Comparison of ENCODE assay signal across 8 cellular contexts in the genomic region with DNA sequence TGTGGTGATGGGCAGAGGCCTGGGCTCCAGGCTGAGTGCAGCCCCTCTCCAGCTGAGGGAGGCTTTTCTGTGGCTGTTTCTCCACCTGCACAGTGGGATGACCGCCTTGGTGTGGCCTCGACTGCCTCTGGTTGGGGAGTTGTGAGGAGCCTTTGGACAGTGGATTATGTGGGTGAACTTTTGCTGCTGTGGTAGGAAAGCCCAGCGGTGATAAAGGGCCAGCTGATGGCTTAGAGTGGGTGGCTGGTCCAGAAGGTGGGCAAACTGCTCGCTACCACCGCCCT. TPM values are rescaled to one million over a fixed set of nuclear protein-coding genes. Genes with fewer than 3 reads are reported as not detected.
A peak's percentile ranks its signal among the peaks of the same experiment; 100 is the strongest.
DNase-seq lines count a peak whose midpoint lies in the region; ATAC-seq, FAIRE-seq and TF ChIP-seq lines count a peak whose summit lies in the region.

No MANE protein-coding gene starts in this region.

- POLR2A ChIA-PET in activated CD4-positive, alpha-beta T cell treated with anti-CD3 and anti-CD28 coated beads for 36 hours (lab: Charles Lee): interaction anchor here (1.0 to 2.2 kb wide), 7 partner anchors 14 to 100 kb away, joined by 3 to 13 read pairs (median 9); partner anchors contain the start of genes DNAJC4, FERMT3, FKBP2 and PRDX5
- POLR2A ChIA-PET in activated naive CD8-positive, alpha-beta T cell treated with anti-CD3 and anti-CD28 coated beads, Interleukin-2, amount 10 ng/mL, durations not matched to agents 7 days and 5 days (lab: Charles Lee): interaction anchor here (0.6 to 5.2 kb wide), 14 partner anchors 14 to 118 kb away, joined by 4 to 76 read pairs (median 14); partner anchors contain the start of genes BAD, FERMT3, FKBP2 and GPR137

- peaks cover 19% of the 10 kb centered on the region for H3K79me2 ChIP-seq in keratinocyte (ENCODE audit: control insufficient read depth, insufficient read depth, low read length)

- peaks cover 20% of the 10 kb centered on the region for H3K27me3 ChIP-seq in keratinocyte (ENCODE audit: control insufficient read depth, extremely low read depth, insufficient read depth, low read length)

- peaks cover 13% of the 10 kb centered on the region for H3K36me3 Mint-ChIP-seq in activated CD4-positive, alpha-beta T cell treated with anti-CD3 and anti-CD28 coated beads for 36 hours (ENCODE audit: low read depth)
- peaks cover 4% of the 10 kb centered on the region for H3K36me3 Mint-ChIP-seq in activated naive CD8-positive, alpha-beta T cell treated with anti-CD3 and anti-CD28 coated beads, Interleukin-2, amount 10 ng/mL, durations not matched to agents 7 days and 5 days

- H3K27me3 Mint-ChIP-seq in activated CD4-positive, alpha-beta T cell treated with anti-CD3 and anti-CD28 coated beads for 36 hours: peaks cover 18% of the 10 kb centered on the region
- peaks cover 27% of the 10 kb centered on the region for H3K27me3 Mint-ChIP-seq in activated naive CD8-positive, alpha-beta T cell treated with anti-CD3 and anti-CD28 coated beads, Interleukin-2, amount 10 ng/mL, durations not matched to agents 7 days and 5 days

- H3K4me1 ChIP-seq in keratinocyte (ENCODE audit: control insufficient read depth, extremely low read depth, insufficient read depth, low read length): peaks cover 31% of the 10 kb centered on the region

- dilution Hi-C loops in keratinocyte (cut with MboI; ENCODE audit: extremely low pct_ligation_motif_present, low sequenced_read_pairs): no loop called here

- CTCF ChIA-PET in activated CD4-positive, alpha-beta T cell treated with anti-CD3 and anti-CD28 coated beads for 36 hours (lab: Charles Lee): interaction anchor here (0.5 to 5.4 kb wide), 24 partner anchors 9 to 475 kb away, joined by 3 to 111 read pairs (median 5); partner anchors contain the start of genes BAD, FERMT3, FKBP2 and GPR137

- peaks cover 32% of the 10 kb centered on the region for H3K4me1 Mint-ChIP-seq in activated CD4-positive, alpha-beta T cell treated with anti-CD3 and anti-CD28 coated beads for 36 hours
- H3K4me1 Mint-ChIP-seq in activated naive CD8-positive, alpha-beta T cell treated with anti-CD3 and anti-CD28 coated beads, Interleukin-2, amount 10 ng/mL, durations not matched to agents 7 days and 5 days: peaks cover 25% of the 10 kb centered on the region

- H3K9me1 ChIP-seq in keratinocyte (ENCODE audit: control insufficient read depth, extremely low read depth, insufficient read depth, low read length): no peaks in the 10 kb centered on the region

- H3K9me3 Mint-ChIP-seq in activated CD4-positive, alpha-beta T cell treated with anti-CD3 and anti-CD28 coated beads for 36 hours (ENCODE audit: low read depth): no peaks in the 10 kb centered on the region
- H3K9me3 Mint-ChIP-seq in activated naive CD8-positive, alpha-beta T cell treated with anti-CD3 and anti-CD28 coated beads, Interleukin-2, amount 10 ng/mL, durations not matched to agents 7 days and 5 days: no peaks in the 10 kb centered on the region

- H4K20me1 ChIP-seq in keratinocyte (ENCODE audit: control insufficient read depth, extremely low read depth, insufficient read depth, low read length): no peaks in the 10 kb centered on the region

- no peak overlapping the region for H2AFZ ChIP-seq in keratinocyte (ENCODE audit: control insufficient read depth, low read length)

- no peak overlapping the region for H3K27ac ChIP-seq in keratinocyte (ENCODE audit: control insufficient read depth, insufficient read depth, low read length)
- H3K27ac ChIP-seq in substantia nigra (ENCODE audit: low read depth, low read length, poor library complexity, severe bottlenecking): peak overlapping the region; percentile 84

- intact Hi-C loops in activated CD4-positive, alpha-beta T cell treated with anti-CD3 and anti-CD28 coated beads for 36 hours (cut with DNase I, micrococcal nuclease): loop anchor here (1.0 to 10.0 kb wide), 5 partner anchors 53 to 1419 kb away; partner anchors contain the start of genes OTUB1 (in 1 of the 2), PLCB3 (in 1 of the 2), SLC3A2 (in 1 of the 2) and ZFTA (in 1 of the 2)

- peak overlapping the region; percentile 100 for H3K4me3 Mint-ChIP-seq in activated CD4-positive, alpha-beta T cell treated with anti-CD3 and anti-CD28 coated beads for 36 hours
- H3K4me3 Mint-ChIP-seq in activated naive CD8-positive, alpha-beta T cell treated with anti-CD3 and anti-CD28 coated beads, Interleukin-2, amount 10 ng/mL, durations not matched to agents 7 days and 5 days: peak overlapping the region; percentile 87

- no peak for DNase-seq in activated CD4-positive, alpha-beta T cell treated with anti-CD3 and anti-CD28 coated beads for 36 hours
- no peak for DNase-seq in activated CD4-positive, alpha-beta T cell treated with anti-CD3 and anti-CD28 coated beads, Interleukin-2, amount 50 U/mL, for 1 hour
- DNase-seq in activated naive CD8-positive, alpha-beta T cell treated with anti-CD3 and anti-CD28 coated beads, Interleukin-2, amount 10 ng/mL, durations not matched to agents 7 days and 5 days: no peak
- DNase-seq in keratinocyte (ENCODE audit: low read depth, low spot score) (no peak), substantia nigra (lab: John Stamatoyannopoulos, UW) (no peak), NCI-H146 treated with DMSO at 0.1 percent for 48 hours (lab: John Stamatoyannopoulos, UW; ENCODE audit: unreplicated experiment) (no peak)
- no peak for DNase-seq in activated effector memory CD4-positive, alpha-beta T cell treated with anti-CD3 and anti-CD28 coated beads, Interleukin-2, amount 50 U/mL, for 16 hours

- peak overlapping the region; percentile 92 for H3K4me2 ChIP-seq in keratinocyte (ENCODE audit: control insufficient read depth, extremely low read depth, insufficient read depth, low read depth, low read length)

- peak overlapping the region; percentile 95 for H3K27ac Mint-ChIP-seq in activated CD4-positive, alpha-beta T cell treated with anti-CD3 and anti-CD28 coated beads for 36 hours
- H3K27ac Mint-ChIP-seq in activated naive CD8-positive, alpha-beta T cell treated with anti-CD3 and anti-CD28 coated beads, Interleukin-2, amount 10 ng/mL, durations not matched to agents 7 days and 5 days: peak overlapping the region; percentile 98

- no peak for FAIRE-seq in keratinocyte (lab: Jason Lieb, UNC)

- peak overlapping the region; percentile 80 for H3K9ac ChIP-seq in keratinocyte (ENCODE audit: control insufficient read depth, extremely low read depth, insufficient read depth, low read length)

- no peak for TF ChIP-seq CTCF in keratinocyte (optimal IDR thresholded peaks at IDR 0.05 in 1 of 3, IDR thresholded peaks at IDR 0.05 in 1 of 3, conservative IDR thresholded peaks at IDR 0.05 in 1 of 3; ENCODE audit: extremely low read depth in 1 of 3, insufficient read depth in 2 of 3, low read length in 3 of 3)

- H3K9me3 ChIP-seq in keratinocyte (ENCODE audit: control insufficient read depth, low read depth, low read length): no peaks in the 10 kb centered on the region

- no peaks in the 10 kb centered on the region for H3K36me3 ChIP-seq in keratinocyte (ENCODE audit: control insufficient read depth in 2 of 2, extremely low read depth in 1 of 2, insufficient read depth in 2 of 2, low read length in 2 of 2)

- no peak for ATAC-seq in activated CD4-positive, alpha-beta T cell treated with anti-CD3 and anti-CD28 coated beads for 36 hours
- ATAC-seq in activated naive CD8-positive, alpha-beta T cell treated with anti-CD3 and anti-CD28 coated beads, Interleukin-2, amount 10 ng/mL, durations not matched to agents 7 days and 5 days (ENCODE audit: low read depth): no peak
- no peak for ATAC-seq in GM18907 (IDR thresholded peaks at IDR 0.05; ENCODE audit: unreplicated experiment)

- H3K4me3 ChIP-seq in keratinocyte (ENCODE audit: control insufficient read depth in 2 of 3, extremely low read depth in 1 of 3, insufficient read depth in 2 of 3, low read depth in 1 of 3, low read length in 3 of 3): peak overlapping the region in 1 of 3 experiments; percentile 78

RNA-seq across cellular contexts. Expression of gene ESRRA, which starts 1.4 kb away (rescaled TPM):
- total RNA-seq in activated CD4-positive, alpha-beta T cell treated with anti-CD3 and anti-CD28 coated beads for 36 hours: 10 to 100 TPM; 19.0 to 29.6 TPM
- total RNA-seq in activated naive CD8-positive, alpha-beta T cell treated with anti-CD3 and anti-CD28 coated beads, Interleukin-2, amount 10 ng/mL, durations not matched to agents 7 days and 5 days: 10 to 100 TPM; 33.9 to 35.1 TPM
- 20.8 to 33.9 TPM (median 25.9 TPM) in 3 replicates for polyA plus RNA-seq in keratinocyte
- 6.2 TPM for polyA plus RNA-seq in keratinocyte (2011; ENCODE audit: low read depth)
- polyA plus RNA-seq in keratinocyte (2011; cell fraction: cytosol; rRNA removed): 13.5 and 32.9 TPM in 2 replicates
- 26.2 and 37.4 TPM in 2 replicates for polyA plus RNA-seq in keratinocyte (2011; cell fraction: nucleus; rRNA removed)
- 31.4 and 31.7 TPM in 2 replicates for polyA plus RNA-seq in keratinocyte (2012; ENCODE audit: low replicate concordance)
- 9.4 to 20.5 TPM (median 17.5 TPM) in 3 replicates for polyA minus RNA-seq in keratinocyte
- 58.5 TPM for polyA minus RNA-seq in keratinocyte (2011; cell fraction: cytosol; rRNA and poly(A)+ RNA removed)
- polyA minus RNA-seq in keratinocyte (2011; cell fraction: nucleus; rRNA and poly(A)+ RNA removed): 18.3 and 22.3 TPM in 2 replicates

RNA-seq across cellular contexts. Expression of gene CATSPERZ, which starts 3.8 kb away (rescaled TPM):
- under 1 TPM in 1 of 2 experiments, not detected in 1; 0.39 TPM for total RNA-seq in activated CD4-positive, alpha-beta T cell treated with anti-CD3 and anti-CD28 coated beads for 36 hours
- not detected for total RNA-seq in activated naive CD8-positive, alpha-beta T cell treated with anti-CD3 and anti-CD28 coated beads, Interleukin-2, amount 10 ng/mL, durations not matched to agents 7 days and 5 days
- 0.17 to 0.29 TPM (median 0.19 TPM) in 3 replicates for polyA plus RNA-seq in keratinocyte
- not detected for polyA plus RNA-seq in keratinocyte (2011; ENCODE audit: low read depth)
- 0.15 and 0.23 TPM in 2 replicates for polyA plus RNA-seq in keratinocyte (2011; cell fraction: cytosol; rRNA removed)
- not detected in 2 replicates for polyA plus RNA-seq in keratinocyte (2011; cell fraction: nucleus; rRNA removed)
- polyA plus RNA-seq in keratinocyte (2012; ENCODE audit: low replicate concordance): 0.28 TPM in 1 of 2 replicates, not detected in the other
- polyA minus RNA-seq in keratinocyte: not detected in 3 replicates
- polyA minus RNA-seq in keratinocyte (2011; cell fraction: cytosol; rRNA and poly(A)+ RNA removed): not detected
- not detected in 2 replicates for polyA minus RNA-seq in keratinocyte (2011; cell fraction: nucleus; rRNA and poly(A)+ RNA removed)

RNA-seq across cellular contexts. Expression of gene KCNK4, which starts 12.9 kb away (rescaled TPM):
- total RNA-seq in activated CD4-positive, alpha-beta T cell treated with anti-CD3 and anti-CD28 coated beads for 36 hours: not detected
- total RNA-seq in activated naive CD8-positive, alpha-beta T cell treated with anti-CD3 and anti-CD28 coated beads, Interleukin-2, amount 10 ng/mL, durations not matched to agents 7 days and 5 days: not detected
- not detected in 3 replicates for polyA plus RNA-seq in keratinocyte
- polyA plus RNA-seq in keratinocyte (2011; ENCODE audit: low read depth): not detected
- polyA plus RNA-seq in keratinocyte (2011; cell fraction: cytosol; rRNA removed): not detected in 2 replicates
- not detected in 2 replicates for polyA plus RNA-seq in keratinocyte (2011; cell fraction: nucleus; rRNA removed)
- polyA plus RNA-seq in keratinocyte (2012; ENCODE audit: low replicate concordance): not detected in 2 replicates
- not detected in 3 replicates for polyA minus RNA-seq in keratinocyte
- not detected for polyA minus RNA-seq in keratinocyte (2011; cell fraction: cytosol; rRNA and poly(A)+ RNA removed)
- not detected in 2 replicates for polyA minus RNA-seq in keratinocyte (2011; cell fraction: nucleus; rRNA and poly(A)+ RNA removed)

RNA-seq across cellular contexts. Expression of gene TRMT112, which starts 13.4 kb away (rescaled TPM):
- 100 to 1,000 TPM; 185 to 243 TPM for total RNA-seq in activated CD4-positive, alpha-beta T cell treated with anti-CD3 and anti-CD28 coated beads for 36 hours
- total RNA-seq in activated naive CD8-positive, alpha-beta T cell treated with anti-CD3 and anti-CD28 coated beads, Interleukin-2, amount 10 ng/mL, durations not matched to agents 7 days and 5 days: 100 to 1,000 TPM; 140 to 151 TPM
- 238 to 408 TPM (median 297 TPM) in 3 replicates for polyA plus RNA-seq in keratinocyte
- 46.0 TPM for polyA plus RNA-seq in keratinocyte (2011; ENCODE audit: low read depth)
- 221 and 340 TPM in 2 replicates for polyA plus RNA-seq in keratinocyte (2011; cell fraction: cytosol; rRNA removed)
- polyA plus RNA-seq in keratinocyte (2011; cell fraction: nucleus; rRNA removed): 140 and 145 TPM in 2 replicates
- 333 and 344 TPM in 2 replicates for polyA plus RNA-seq in keratinocyte (2012; ENCODE audit: low replicate concordance)
- 54.1 to 102 TPM (median 58.6 TPM) in 3 replicates for polyA minus RNA-seq in keratinocyte
- 173 TPM for polyA minus RNA-seq in keratinocyte (2011; cell fraction: cytosol; rRNA and poly(A)+ RNA removed)
- 23.8 and 26.3 TPM in 2 replicates for polyA minus RNA-seq in keratinocyte (2011; cell fraction: nucleus; rRNA and poly(A)+ RNA removed)

RNA-seq across cellular contexts. Expression of gene PRDX5, which starts 13.9 kb away (rescaled TPM):
- 100 to 1,000 TPM; 110 to 142 TPM for total RNA-seq in activated CD4-positive, alpha-beta T cell treated with anti-CD3 and anti-CD28 coated beads for 36 hours
- 10 to 100 TPM; 85.1 to 91.2 TPM for total RNA-seq in activated naive CD8-positive, alpha-beta T cell treated with anti-CD3 and anti-CD28 coated beads, Interleukin-2, amount 10 ng/mL, durations not matched to agents 7 days and 5 days
- polyA plus RNA-seq in keratinocyte: 590 to 817 TPM (median 591 TPM) in 3 replicates
- polyA plus RNA-seq in keratinocyte (2011; ENCODE audit: low read depth): 124 TPM
- polyA plus RNA-seq in keratinocyte (2011; cell fraction: cytosol; rRNA removed): 440 and 697 TPM in 2 replicates
- 319 and 355 TPM in 2 replicates for polyA plus RNA-seq in keratinocyte (2011; cell fraction: nucleus; rRNA removed)
- polyA plus RNA-seq in keratinocyte (2012; ENCODE audit: low replicate concordance): 463 and 515 TPM in 2 replicates
- polyA minus RNA-seq in keratinocyte: 146 to 217 TPM (median 180 TPM) in 3 replicates
- polyA minus RNA-seq in keratinocyte (2011; cell fraction: cytosol; rRNA and poly(A)+ RNA removed): 299 TPM
- polyA minus RNA-seq in keratinocyte (2011; cell fraction: nucleus; rRNA and poly(A)+ RNA removed): 43.8 and 51.7 TPM in 2 replicates
